15 cellular contexts compared by ENCODE assay signal in genomic region chr19:40223135-40223822, GRCh38. TPM values are rescaled to one million over a fixed set of nuclear protein-coding genes. Genes with fewer than 3 reads are reported as not detected.
DNase-seq lines count a peak whose midpoint lies in the region; ATAC-seq, FAIRE-seq and TF ChIP-seq lines count a peak whose summit lies in the region.
"Had no signal": no experiment of that assay in that cellular context is flagged by ENCODE, and none has a peak within 500 bp of the region (broad histone marks: within the 10 kb centered on the region; RNA-seq: fewer than 3 reads in every experiment).

No MANE protein-coding gene starts in this region.

- ATAC-seq in GM18909 (IDR thresholded peaks at IDR 0.05; ENCODE audit: poor library complexity, unreplicated experiment), result no peak

- H3K4me3 ChIP-seq in effector memory CD4-positive, alpha-beta T cell (ENCODE audit: insufficient read depth, low read depth, low read length, poor library complexity, severe bottlenecking), result peak overlapping the region; percentile 6
- H3K4me3 ChIP-seq in small intestine (ENCODE audit: low read depth in 1 of 2, low read length in 2 of 2), result no peak overlapping the region
- H3K4me3 ChIP-seq in prostate gland, result no peak overlapping the region

- H3K4me3 Mint-ChIP-seq in T-helper 2 cell treated with Interferon-gamma antibody and Interleukin-4, amounts not matched to agents 5 μg/mL and 100 μg/mL, for 36 hours, result no peak overlapping the region

- peaks cover 67% of the 10 kb centered on the region for H3K27me3 Mint-ChIP-seq in T-helper 2 cell treated with Interferon-gamma antibody and Interleukin-4, amounts not matched to agents 5 μg/mL and 100 μg/mL, for 36 hours (ENCODE audit: low read depth)

- TF ChIP-seq POLR2A in prostate gland (IDR thresholded peaks at IDR 0.05), result no peak

- intact Hi-C loops in prostate gland (cut with DNase I), result loop anchor here (5.0 kb wide), 1 partner anchor 86 kb away; no protein-coding TSS in a partner anchor

- no peak overlapping the region for H3K27ac Mint-ChIP-seq in T-helper 2 cell treated with Interferon-gamma antibody and Interleukin-4, amounts not matched to agents 5 μg/mL and 100 μg/mL, for 36 hours

- 16 to 24% (median 24%) methylated on average over 41 to 48 of the region's 48 CpGs for WGBS in small intestine, 3 donors
- 28% methylated on average over 48 of the region's 48 CpGs for WGBS in prostate gland

- H3K27ac ChIP-seq in effector memory CD4-positive, alpha-beta T cell (ENCODE audit: insufficient read depth, low read length, poor library complexity, severe bottlenecking), result no peak overlapping the region
- H3K27ac ChIP-seq in small intestine (ENCODE audit: low read depth in 1 of 2, low read length in 1 of 2) (no peak overlapping the region), prostate gland (no peak overlapping the region)

- H3K9me3 ChIP-seq in effector memory CD4-positive, alpha-beta T cell (ENCODE audit: control insufficient read depth, low read length), result no peaks in the 10 kb centered on the region
- no peaks in the 10 kb centered on the region for H3K9me3 ChIP-seq in small intestine (ENCODE audit: control insufficient read depth, low read depth)
- no peaks in the 10 kb centered on the region for H3K9me3 ChIP-seq in prostate gland

- H3K9me3 Mint-ChIP-seq in T-helper 2 cell treated with Interferon-gamma antibody and Interleukin-4, amounts not matched to agents 5 μg/mL and 100 μg/mL, for 36 hours, result peaks cover 5% of the 10 kb centered on the region

- DNase-seq in T-helper 2 cell, result peak in 3 of 5 experiments; percentile 11 to 43 (median 20)
- no peak for DNase-seq in T-helper 2 cell treated with Interferon-gamma antibody and Interleukin-4, amounts not matched to agents 5 μg/mL and 100 μg/mL, for 36 hours (ENCODE audit: low spot score)
- DNase-seq in T-helper 9 cell, result peak; percentile 28
- DNase-seq in effector memory CD4-positive, alpha-beta T cell, result peak; percentile 19 to 34 (median 22)
- DNase-seq in small intestine, result peak; percentile 47
- DNase-seq in prostate gland (ENCODE audit: low spot score), result no peak
- DNase-seq in NCI-H2107 treated with DMSO at 0.1 percent for 48 hours (lab: John Stamatoyannopoulos, UW; ENCODE audit: unreplicated experiment), result no peak
- DNase-seq: DMS79, NCI-H526, SW 1271 had no signal

- no peak for FAIRE-seq in small intestine (lab: Jason Lieb, UNC)

- peaks cover 6% of the 10 kb centered on the region for H3K4me1 Mint-ChIP-seq in T-helper 2 cell treated with Interferon-gamma antibody and Interleukin-4, amounts not matched to agents 5 μg/mL and 100 μg/mL, for 36 hours (ENCODE audit: low read depth)

- no peaks in the 10 kb centered on the region for H3K36me3 ChIP-seq in effector memory CD4-positive, alpha-beta T cell (ENCODE audit: control insufficient read depth, insufficient read depth, low read length)
- H3K36me3 ChIP-seq in small intestine (ENCODE audit: control insufficient read depth in 2 of 2, insufficient read depth in 2 of 2, low read length in 2 of 2) (no peaks in the 10 kb centered on the region), prostate gland (no peaks in the 10 kb centered on the region)

- no peak for TF ChIP-seq CTCF in prostate gland (IDR thresholded peaks at IDR 0.05)

- peaks cover 22% of the 10 kb centered on the region for H3K27me3 ChIP-seq in effector memory CD4-positive, alpha-beta T cell (replicated peaks; ENCODE audit: control insufficient read depth, insufficient read depth, low read length, poor library complexity, severe bottlenecking)
- H3K27me3 ChIP-seq in small intestine (ENCODE audit: control insufficient read depth in 2 of 2, insufficient read depth in 2 of 2, low read length in 2 of 2) (peaks cover 3 to 12% of the 10 kb centered on the region in 2 donors), prostate gland (replicated peaks; ENCODE audit: insufficient read depth) (peaks cover 2% of the 10 kb centered on the region)

- peaks cover 15% of the 10 kb centered on the region for H3K4me1 ChIP-seq in effector memory CD4-positive, alpha-beta T cell (ENCODE audit: control insufficient read depth, insufficient read depth, low read length, poor library complexity, severe bottlenecking)
- no peaks in the 10 kb centered on the region for H3K4me1 ChIP-seq in small intestine (ENCODE audit: control insufficient read depth in 2 of 2, insufficient read depth in 1 of 2, low read depth in 1 of 2, low read length in 1 of 2)
- H3K4me1 ChIP-seq in prostate gland (replicated peaks), result no peaks in the 10 kb centered on the region

- H3K36me3 Mint-ChIP-seq in T-helper 2 cell treated with Interferon-gamma antibody and Interleukin-4, amounts not matched to agents 5 μg/mL and 100 μg/mL, for 36 hours (ENCODE audit: low read depth), result peaks cover 2% of the 10 kb centered on the region

RNA-seq across cellular contexts. Expression of gene CCNP, which starts 3.2 kb away (rescaled TPM):
- 1 to 10 TPM in 1 of 3 donors, under 1 TPM in 1, not detected in 1; 0.82 to 1.1 TPM for polyA plus RNA-seq in small intestine
- total RNA-seq in prostate gland, result under 1 TPM; 0.82 to 0.85 TPM
- total RNA-seq: A172, glomerular endothelial cell had no signal

RNA-seq across cellular contexts. Expression of gene TTC9B, which starts 5.1 kb away (rescaled TPM):
- polyA plus RNA-seq in small intestine, result 1 to 10 TPM in 1 of 3 donors, not detected in 2; 2.6 TPM
- total RNA-seq in prostate gland, result not detected
- total RNA-seq: A172, chondrocyte, glomerular endothelial cell, mesenteric fat pad had no signal

RNA-seq across cellular contexts. Expression of gene MAP3K10, which starts 32.1 kb away (rescaled TPM):
- 1 to 10 TPM; 5.4 to 9.7 (median 6.5) TPM for polyA plus RNA-seq in small intestine
- 10 to 100 TPM; 10.5 to 23.8 TPM for total RNA-seq in prostate gland

Comparison
In these comparisons a context has a peak if more than half of its experiments do, and no peak if none do; other contexts are left out.
1. DNase-seq: peak in T-helper 2 cell (3 of 5), T-helper 9 cell (single experiment), effector memory CD4-positive, alpha-beta T cell (3 of 3) and small intestine (single experiment); none in T-helper 2 cell treated with Interferon-gamma antibody and Interleukin-4, amounts not matched to agents 5 μg/mL and 100 μg/mL, for 36 hours (single experiment), prostate gland (single experiment) and NCI-H2107 treated with DMSO at 0.1 percent for 48 hours (single experiment).